ENCODE assay signal across 18 cellular contexts in genomic region chr19:43656436-43656835, GRCh38. TPM values are rescaled to one million over a fixed set of nuclear protein-coding genes. Genes with fewer than 3 reads are reported as not detected.
DNase-seq lines count a peak whose midpoint lies in the region; ATAC-seq and TF ChIP-seq lines count a peak whose summit lies in the region.
"Had no signal": no experiment of that assay in that cellular context is flagged by ENCODE, and none has a peak within 500 bp of the region (broad histone marks: within the 10 kb centered on the region; RNA-seq: fewer than 3 reads in every experiment).

No MANE protein-coding gene starts in this region.

- TF ChIP-seq CTCF in endodermal cell (conservative IDR thresholded peaks at IDR 0.05) = no peak

- H3K27ac Mint-ChIP-seq in activated CD4-positive, alpha-beta T cell treated with anti-CD3 and anti-CD28 coated beads, Interleukin-2, amount 10 ng/mL, durations not matched to agents 24 days and 14 days = peak overlapping the region; percentile 65
- H3K27ac Mint-ChIP-seq in endodermal cell = no peak overlapping the region
- no peak overlapping the region for H3K27ac Mint-ChIP-seq in naive thymus-derived CD4-positive, alpha-beta T cell
- H3K27ac Mint-ChIP-seq: CD4-positive, alpha-beta T cell had no signal

- no peaks in the 10 kb centered on the region for H3K4me1 ChIP-seq in endodermal cell (ENCODE audit: control insufficient read depth, insufficient read depth, low read length)
- no peaks in the 10 kb centered on the region for H3K4me1 ChIP-seq in naive thymus-derived CD4-positive, alpha-beta T cell (ENCODE audit: control insufficient read depth in 2 of 2, insufficient read depth in 2 of 2, low read length in 2 of 2)
- H3K4me1 ChIP-seq: BE2C, Caco-2 had no signal

- peaks cover 60% of the 10 kb centered on the region for H3K36me3 Mint-ChIP-seq in activated CD4-positive, alpha-beta T cell treated with anti-CD3 and anti-CD28 coated beads, Interleukin-2, amount 10 ng/mL, durations not matched to agents 24 days and 14 days (ENCODE audit: low read depth)
- H3K36me3 Mint-ChIP-seq in endodermal cell (ENCODE audit: low read depth) = peaks cover 52% of the 10 kb centered on the region
- peaks cover 13 to 61% (median 43%) of the 10 kb centered on the region in 5 donors for H3K36me3 Mint-ChIP-seq in naive thymus-derived CD4-positive, alpha-beta T cell

- peaks cover 68% of the 10 kb centered on the region for H3K36me3 ChIP-seq in endodermal cell (ENCODE audit: control insufficient read depth, insufficient read depth, low read length)
- peaks cover 0 to 6% (median 0%) of the 10 kb centered on the region in 3 experiments for H3K36me3 ChIP-seq in naive thymus-derived CD4-positive, alpha-beta T cell (ENCODE audit: control insufficient read depth in 2 of 3, insufficient read depth in 3 of 3, low read length in 3 of 3)
- H3K36me3 ChIP-seq: BE2C had no signal

- H3K27me3 ChIP-seq in endodermal cell (ENCODE audit: control insufficient read depth, insufficient read depth, low read length, poor library complexity, severe bottlenecking) = no peaks in the 10 kb centered on the region
- H3K27me3 ChIP-seq in naive thymus-derived CD4-positive, alpha-beta T cell (ENCODE audit: control insufficient read depth in 2 of 2, insufficient read depth in 2 of 2, low read length in 2 of 2) = no peaks in the 10 kb centered on the region
- H3K27me3 ChIP-seq: BE2C had no signal

- peaks cover 2% of the 10 kb centered on the region for H3K4me1 Mint-ChIP-seq in activated CD4-positive, alpha-beta T cell treated with anti-CD3 and anti-CD28 coated beads, Interleukin-2, amount 10 ng/mL, durations not matched to agents 24 days and 14 days
- peaks cover 5% of the 10 kb centered on the region for H3K4me1 Mint-ChIP-seq in endodermal cell
- H3K4me1 Mint-ChIP-seq in naive thymus-derived CD4-positive, alpha-beta T cell = peaks cover 0 to 5% (median 0%) of the 10 kb centered on the region in 7 donors

- no peak overlapping the region for H3K9ac ChIP-seq in endodermal cell (ENCODE audit: extremely low read depth, low read length, poor library complexity, severe bottlenecking)

- no peaks in the 10 kb centered on the region for H3K9me3 Mint-ChIP-seq in activated CD4-positive, alpha-beta T cell treated with anti-CD3 and anti-CD28 coated beads, Interleukin-2, amount 10 ng/mL, durations not matched to agents 24 days and 14 days
- H3K9me3 Mint-ChIP-seq in endodermal cell = no peaks in the 10 kb centered on the region
- H3K9me3 Mint-ChIP-seq in naive thymus-derived CD4-positive, alpha-beta T cell = peaks cover 0 to 16% (median 6%) of the 10 kb centered on the region in 11 donors
- H3K9me3 Mint-ChIP-seq: H9 had no signal

- H3K4me3 ChIP-seq in endodermal cell (ENCODE audit: low read length) = no peak overlapping the region
- H3K4me3 ChIP-seq in naive thymus-derived CD4-positive, alpha-beta T cell (ENCODE audit: low read length) = no peak overlapping the region

- no peaks in the 10 kb centered on the region for H3K27me3 Mint-ChIP-seq in activated CD4-positive, alpha-beta T cell treated with anti-CD3 and anti-CD28 coated beads, Interleukin-2, amount 10 ng/mL, durations not matched to agents 24 days and 14 days
- peaks cover 1% of the 10 kb centered on the region for H3K27me3 Mint-ChIP-seq in endodermal cell (ENCODE audit: insufficient read depth)
- H3K27me3 Mint-ChIP-seq in naive thymus-derived CD4-positive, alpha-beta T cell = no peaks in the 10 kb centered on the region
- H3K27me3 Mint-ChIP-seq: CD4-positive, alpha-beta T cell had no signal

- CTCF ChIA-PET in naive thymus-derived CD4-positive, alpha-beta T cell (lab: Charles Lee) = no interaction called here

- H3K9me3 ChIP-seq in endodermal cell (ENCODE audit: control insufficient read depth, low read length) = no peaks in the 10 kb centered on the region
- H3K9me3 ChIP-seq in naive thymus-derived CD4-positive, alpha-beta T cell (ENCODE audit: control insufficient read depth in 2 of 3, low read length in 3 of 3) = no peaks in the 10 kb centered on the region
- H3K9me3 ChIP-seq: BE2C, Caco-2 had no signal

- intact Hi-C loops in activated CD4-positive, alpha-beta T cell treated with anti-CD3 and anti-CD28 coated beads, Interleukin-2, amount 10 ng/mL, durations not matched to agents 24 days and 14 days (cut with micrococcal nuclease) = no loop called here
- intact Hi-C loops in naive thymus-derived CD4-positive, alpha-beta T cell (cut with micrococcal nuclease) = no loop called here

- no peak overlapping the region for H3K4me3 Mint-ChIP-seq in activated CD4-positive, alpha-beta T cell treated with anti-CD3 and anti-CD28 coated beads, Interleukin-2, amount 10 ng/mL, durations not matched to agents 24 days and 14 days
- no peak overlapping the region for H3K4me3 Mint-ChIP-seq in endodermal cell
- H3K4me3 Mint-ChIP-seq in naive thymus-derived CD4-positive, alpha-beta T cell = no peak overlapping the region
- H3K4me3 Mint-ChIP-seq: CD4-positive, alpha-beta T cell; H9 had no signal

- 70 to 84% methylated on average over 2 to 6 of the region's 6 CpGs for WGBS in endodermal cell (ENCODE audit: insufficient coverage in 1 of 2, insufficient read length in 1 of 2), 2 experiments

- DNase-seq in activated CD4-positive, alpha-beta T cell treated with anti-CD3 and anti-CD28 coated beads, Interleukin-2, amount 10 ng/mL, durations not matched to agents 24 days and 14 days = no peak
- DNase-seq in activated CD4-positive, alpha-beta T cell treated with anti-CD3 and anti-CD28 coated beads for 48 hours = no peak
- peak; percentile 69 for DNase-seq in endodermal cell
- DNase-seq in naive thymus-derived CD4-positive, alpha-beta T cell = no peak
- DNase-seq in NOMO-1 (lab: John Stamatoyannopoulos, UW; ENCODE audit: unreplicated experiment in 2 of 2) = no peak
- DNase-seq in 8988T = no peak
- DNase-seq: BE2C; C1 segment of cervical spinal cord; Caco-2; CD4-positive, alpha-beta T cell; H9; IMR-90; KBM-7 had no signal

- no peak overlapping the region for H3K27ac ChIP-seq in endodermal cell (ENCODE audit: low read depth, low read length)
- H3K27ac ChIP-seq in naive thymus-derived CD4-positive, alpha-beta T cell (ENCODE audit: low read depth, low read length) = no peak overlapping the region
- H3K27ac ChIP-seq: 22Rv1, HL-60 had no signal

- peak; percentile 10 for ATAC-seq in naive thymus-derived CD4-positive, alpha-beta T cell
- no peak for ATAC-seq in HG02642 (IDR thresholded peaks at IDR 0.05; ENCODE audit: poor library complexity, unreplicated experiment)

- POLR2A ChIA-PET in naive thymus-derived CD4-positive, alpha-beta T cell (lab: Charles Lee) = no interaction called here

RNA-seq across cellular contexts. Expression of gene PLAUR, which starts 13.5 kb away (rescaled TPM):
- 13.8 and 14.9 TPM in 2 replicates for total RNA-seq in activated CD4-positive, alpha-beta T cell treated with anti-CD3 and anti-CD28 coated beads, Interleukin-2, amount 10 ng/mL, durations not matched to agents 24 days and 14 days
- 10 to 100 TPM; 14.7 to 21.5 TPM for total RNA-seq in endodermal cell
- polyA plus RNA-seq in endodermal cell (2013, experiment 1 of 2) = 20.1 TPM
- 17.1 TPM for polyA plus RNA-seq in endodermal cell (2013, experiment 2 of 2)
- 100 to 1,000 TPM in 1 of 5 experiments, 10 to 100 TPM in 2, 1 to 10 TPM in 2; 3.2 to 358 (median 14.4) TPM for total RNA-seq in naive thymus-derived CD4-positive, alpha-beta T cell
- polyA plus RNA-seq in naive thymus-derived CD4-positive, alpha-beta T cell = 1 to 10 TPM in 1 of 2 donors, under 1 TPM in 1; 0.77 to 3.2 TPM

RNA-seq across cellular contexts. Expression of gene CADM4, which starts 16.8 kb away (rescaled TPM):
- total RNA-seq in activated CD4-positive, alpha-beta T cell treated with anti-CD3 and anti-CD28 coated beads, Interleukin-2, amount 10 ng/mL, durations not matched to agents 24 days and 14 days = 0.28 and 0.44 TPM in 2 replicates
- 10 to 100 TPM in 1 of 2 donors, 1 to 10 TPM in 1; 9.3 to 19.9 TPM for total RNA-seq in endodermal cell
- polyA plus RNA-seq in endodermal cell (2013, experiment 1 of 2) = 68.9 TPM
- 58.7 TPM for polyA plus RNA-seq in endodermal cell (2013, experiment 2 of 2)
- under 1 TPM; 0.35 to 0.97 (median 0.51) TPM for total RNA-seq in naive thymus-derived CD4-positive, alpha-beta T cell
- 1 to 10 TPM in 1 of 2 donors, under 1 TPM in 1; 0.34 to 2.0 TPM for polyA plus RNA-seq in naive thymus-derived CD4-positive, alpha-beta T cell

RNA-seq across cellular contexts. Expression of gene ZNF428, which starts 37.0 kb away (rescaled TPM):
- total RNA-seq in activated CD4-positive, alpha-beta T cell treated with anti-CD3 and anti-CD28 coated beads, Interleukin-2, amount 10 ng/mL, durations not matched to agents 24 days and 14 days = 18.1 and 19.4 TPM in 2 replicates
- total RNA-seq in endodermal cell = 10 to 100 TPM; 44.3 to 46.8 TPM
- 71.4 TPM for polyA plus RNA-seq in endodermal cell (2013, experiment 1 of 2)
- polyA plus RNA-seq in endodermal cell (2013, experiment 2 of 2) = 66.6 TPM
- total RNA-seq in naive thymus-derived CD4-positive, alpha-beta T cell = 10 to 100 TPM; 21.7 to 29.1 (median 25.9) TPM
- polyA plus RNA-seq in naive thymus-derived CD4-positive, alpha-beta T cell = 10 to 100 TPM; 13.1 to 16.1 TPM

RNA-seq across cellular contexts. Expression of gene SRRM5, which starts 44.5 kb away (rescaled TPM):
- 0.19 and 0.37 TPM in 2 replicates for total RNA-seq in activated CD4-positive, alpha-beta T cell treated with anti-CD3 and anti-CD28 coated beads, Interleukin-2, amount 10 ng/mL, durations not matched to agents 24 days and 14 days
- under 1 TPM; 0.35 to 0.37 TPM for total RNA-seq in endodermal cell
- polyA plus RNA-seq in endodermal cell (2013, experiment 1 of 2) = 0.11 TPM
- not detected for polyA plus RNA-seq in endodermal cell (2013, experiment 2 of 2)
- total RNA-seq in naive thymus-derived CD4-positive, alpha-beta T cell = 1 to 10 TPM in 3 of 5 experiments, under 1 TPM in 2; 0.56 to 1.7 (median 1.1) TPM
- 1 to 10 TPM in 1 of 2 donors, under 1 TPM in 1; 0.97 to 1.3 TPM for polyA plus RNA-seq in naive thymus-derived CD4-positive, alpha-beta T cell
- total RNA-seq: HT1080, IMR-90 had no signal

RNA-seq across cellular contexts. Expression of gene IRGC, which starts 59.4 kb away (rescaled TPM):
- total RNA-seq in activated CD4-positive, alpha-beta T cell treated with anti-CD3 and anti-CD28 coated beads, Interleukin-2, amount 10 ng/mL, durations not matched to agents 24 days and 14 days = not detected in 2 replicates
- not detected for total RNA-seq in endodermal cell
- polyA plus RNA-seq in endodermal cell (2013, experiment 1 of 2) = not detected
- not detected for polyA plus RNA-seq in endodermal cell (2013, experiment 2 of 2)
- total RNA-seq in naive thymus-derived CD4-positive, alpha-beta T cell = not detected
- polyA plus RNA-seq in naive thymus-derived CD4-positive, alpha-beta T cell = not detected
- total RNA-seq: Caco-2; CD4-positive, alpha-beta T cell; H1; H9; HT1080; IMR-90 had no signal
- polyA plus RNA-seq: H1, IMR-90 had no signal
